ENCODE assay signal across 13 cellular contexts in genomic region chr13:45215392-45216077, GRCh38. TPM values are rescaled to one million over a fixed set of nuclear protein-coding genes. Genes with fewer than 3 reads are reported as not detected.
"Had no signal": no experiment of that assay in that cellular context is flagged by ENCODE, and none has a peak within 500 bp of the region (broad histone marks: within the 10 kb centered on the region; RNA-seq: fewer than 3 reads in every experiment).

No MANE protein-coding gene starts in this region.

- DNase-seq: activated CD4-positive, alpha-beta memory T cell treated with anti-CD3 and anti-CD28 coated beads for 36 hours; activated naive CD4-positive, alpha-beta T cell; kidney; left ventricle myocardium inferior; pancreas; stimulated activated CD4-positive, alpha-beta T cell treated with anti-CD3 and anti-CD28 coated beads, Interleukin-2, amount 100 ng/mL, for 24 hours; stimulated activated naive CD4-positive, alpha-beta T cell treated with Interleukin-2 at 50 U/mL for 16 hours; testis had no signal

- H3K9me3 Mint-ChIP-seq: activated CD4-positive, alpha-beta memory T cell treated with anti-CD3 and anti-CD28 coated beads for 36 hours; memory B cell had no signal

- H3K27me3 Mint-ChIP-seq: activated CD4-positive, alpha-beta memory T cell treated with anti-CD3 and anti-CD28 coated beads for 36 hours; memory B cell had no signal

- H3K27ac Mint-ChIP-seq: activated CD4-positive, alpha-beta memory T cell treated with anti-CD3 and anti-CD28 coated beads for 36 hours; memory B cell had no signal

- H3K4me3 Mint-ChIP-seq: activated CD4-positive, alpha-beta memory T cell treated with anti-CD3 and anti-CD28 coated beads for 36 hours; memory B cell had no signal

- H3K27ac ChIP-seq: left ventricle myocardium inferior, pancreas, testis had no signal

- H3K27me3 ChIP-seq: pancreas, testis had no signal

- ATAC-seq: pancreas had no signal

- H3K4me1 ChIP-seq: testis had no signal

- H3K36me3 ChIP-seq: left ventricle myocardium inferior, pancreas had no signal

- H3K9me3 ChIP-seq: left ventricle myocardium inferior, pancreas, testis had no signal

- H3K4me3 ChIP-seq: left ventricle myocardium inferior, pancreas, testis had no signal

RNA-seq across cellular contexts. Expression of gene KCTD4, which starts 14.7 kb away (rescaled TPM):
- total RNA-seq: activated CD4-positive, alpha-beta memory T cell treated with anti-CD3 and anti-CD28 coated beads for 36 hours; cardiac septum; endothelial cell of umbilical vein; T-helper 2 cell treated with Interferon-gamma antibody and Interleukin-4, amounts not matched to agents 100 ng/mL and 5 ng/mL, for 36 hours; testis; ureter had no signal
- polyA plus RNA-seq: endothelial cell of umbilical vein had no signal
